19 cellular contexts compared by ENCODE assay signal in the genomic region with DNA sequence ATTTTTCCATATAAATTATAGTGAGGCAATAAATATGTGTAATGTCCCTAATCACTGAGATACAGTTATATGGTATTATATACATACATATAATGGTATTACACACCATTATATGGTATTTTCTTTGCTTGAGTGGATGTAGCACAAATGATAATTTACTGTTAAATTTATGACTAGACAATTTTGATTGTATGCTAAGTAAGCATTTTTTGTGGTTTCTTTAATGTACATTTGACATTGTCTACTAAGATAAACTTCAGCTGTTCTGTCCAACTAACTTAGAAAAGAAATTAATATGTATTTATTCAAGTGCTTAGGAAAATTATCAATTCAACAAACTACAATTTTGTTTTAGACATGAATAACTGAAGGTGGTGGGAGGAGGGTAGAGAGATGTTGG.
A peak's percentile ranks its signal among the peaks of the same experiment; 100 is the strongest.
DNase-seq lines count a peak whose midpoint lies in the region; ATAC-seq, FAIRE-seq and TF ChIP-seq lines count a peak whose summit lies in the region.
"Had no signal": no experiment of that assay in that cellular context is flagged by ENCODE, and none has a peak within 500 bp of the region (broad histone marks: within the 10 kb centered on the region; RNA-seq: fewer than 3 reads in every experiment).

No MANE protein-coding gene starts in this region.

- H2BK5ac ChIP-seq in IMR-90 (ENCODE audit: low read depth, low read length, poor library complexity, severe bottlenecking): no peak overlapping the region

- H3K9me3 ChIP-seq in HepG2 (ENCODE audit: low read length) (peaks cover 12% of the 10 kb centered on the region), right lobe of liver (no peaks in the 10 kb centered on the region), IMR-90 (ENCODE audit: control insufficient read depth, insufficient read depth, low read length) (no peaks in the 10 kb centered on the region)

- no peak overlapping the region for H3K4me3 ChIP-seq in HepG2 (replicated peaks in 1 of 3; ENCODE audit: insufficient read depth in 1 of 3, low read depth in 2 of 3, low read length in 3 of 3)
- no peak overlapping the region for H3K4me3 ChIP-seq in right lobe of liver
- H3K4me3 ChIP-seq in IMR-90 (ENCODE audit: insufficient read depth, low read depth, low read length): no peak overlapping the region
- H3K4me3 ChIP-seq: BLaER1 treated with 17β-estradiol and CSF1 and Interleukin-3, amounts not matched to agents 10 nM and 100 nM had no signal

- no peak for FAIRE-seq in HepG2 (lab: Jason Lieb, UNC)
- FAIRE-seq: D721Med, G401.6, GM12891, GM19239 had no signal

- H4K91ac ChIP-seq in IMR-90 (ENCODE audit: insufficient read depth, low read depth, low read length): no peak overlapping the region

- no peak overlapping the region for H4K5ac ChIP-seq in IMR-90 (ENCODE audit: low read depth, low read length)

- H2AK5ac ChIP-seq in IMR-90 (ENCODE audit: low read depth, low read length): no peak overlapping the region

- TF ChIP-seq EP300 in HepG2 (IDR thresholded peaks at IDR 0.05; ENCODE audit: low read depth in 2 of 2, low read length in 2 of 2) (no peak), HepG2 (CRISPR knock-in tag; IDR thresholded peaks at IDR 0.05; ENCODE audit: borderline replicate concordance) (no peak)

- H4K20me1 ChIP-seq in HepG2 (ENCODE audit: insufficient read depth, low read length): no peaks in the 10 kb centered on the region
- H4K20me1 ChIP-seq in IMR-90 (ENCODE audit: insufficient read depth, low read length): no peaks in the 10 kb centered on the region
- H4K20me1 ChIP-seq: BLaER1 treated with 17β-estradiol and CSF1 and Interleukin-3, amounts not matched to agents 10 nM and 100 nM had no signal

- H3K9ac ChIP-seq in HepG2 (ENCODE audit: insufficient read depth, low read depth, low read length) (no peak overlapping the region), IMR-90 (ENCODE audit: low read depth, low read length) (no peak overlapping the region)
- H3K9ac ChIP-seq: BLaER1 treated with 17β-estradiol and CSF1 and Interleukin-3, amounts not matched to agents 10 nM and 100 nM had no signal

- in situ Hi-C loops in HepG2 (cut with HindIII; ENCODE audit: extremely low pct_ligation_motif_present, low pct_unique_long_range_greater_than_20kb) (no loop called here), IMR-90 (cut with MboI; ENCODE audit: low sequenced_read_pairs) (no loop called here)

- no peaks in the 10 kb centered on the region for H3K36me3 ChIP-seq in HepG2 (replicated peaks in 1 of 2; ENCODE audit: control insufficient read depth in 1 of 2, insufficient read depth in 2 of 2, low read length in 2 of 2)
- H3K36me3 ChIP-seq in right lobe of liver: no peaks in the 10 kb centered on the region
- H3K36me3 ChIP-seq in IMR-90 (ENCODE audit: control insufficient read depth, insufficient read depth, low read length): no peaks in the 10 kb centered on the region
- H3K36me3 ChIP-seq: BLaER1 treated with 17β-estradiol and CSF1 and Interleukin-3, amounts not matched to agents 10 nM and 100 nM had no signal

- no peak overlapping the region for H4K8ac ChIP-seq in IMR-90 (ENCODE audit: low read depth in 2 of 2, low read length in 2 of 2)

- DNase-seq in HepG2 (ENCODE audit: low spot score): no peak
- DNase-seq in right lobe of liver: no peak
- no peak for DNase-seq in IMR-90
- no peak for DNase-seq in cerebellar cortex (ENCODE audit: low spot score)
- DNase-seq: AML-193; Caco-2; Calu3; CD4-positive, alpha-beta T cell; CD8-positive, alpha-beta T cell; DMS79 treated with DMSO at 0.1 percent for 48 hours; GF-D8 had no signal

- POLR2A ChIA-PET in HepG2 (lab: Yijun Ruan, JAX): no interaction called here
- POLR2A ChIA-PET in IMR-90 (lab: Charles Lee; ENCODE audit: unreplicated experiment): no interaction called here

- H3K27ac ChIP-seq in HepG2 (ENCODE audit: extremely low read length, insufficient read depth, low read length) (no peak overlapping the region), right lobe of liver (no peak overlapping the region), IMR-90 (ENCODE audit: insufficient read depth, low read length) (no peak overlapping the region)
- H3K27ac ChIP-seq: 22Rv1; BLaER1 treated with 17β-estradiol and CSF1 and Interleukin-3, amounts not matched to agents 10 nM and 100 nM; C4-2B had no signal

- no peak overlapping the region for H3K18ac ChIP-seq in IMR-90 (ENCODE audit: low read depth, low read length)

- TF ChIP-seq POLR2A in HepG2 (IDR thresholded peaks at IDR 0.05; ENCODE audit: insufficient read depth in 1 of 2, low read depth in 2 of 2, low read length in 2 of 2): no peak
- no peak for TF ChIP-seq POLR2A in right lobe of liver (IDR thresholded peaks at IDR 0.05)
- TF ChIP-seq POLR2A in IMR-90 (IDR thresholded peaks at IDR 0.05; ENCODE audit: low read depth, low read length): no peak

- H3K27me3 ChIP-seq in HepG2 (ENCODE audit: control insufficient read depth in 1 of 2, insufficient read depth in 2 of 2, low read length in 2 of 2) (no peaks in the 10 kb centered on the region), right lobe of liver (no peaks in the 10 kb centered on the region), IMR-90 (ENCODE audit: control insufficient read depth, insufficient read depth, low read length) (no peaks in the 10 kb centered on the region; the same call in 1 of the 2 replicates)
- H3K27me3 ChIP-seq: BLaER1 treated with 17β-estradiol and CSF1 and Interleukin-3, amounts not matched to agents 10 nM and 100 nM had no signal

- TF ChIP-seq CTCF in HepG2 (CRISPR knock-in tag; IDR thresholded peaks at IDR 0.05): no peak
- no peak for TF ChIP-seq CTCF in right lobe of liver (IDR thresholded peaks at IDR 0.05)
- no peak for TF ChIP-seq CTCF in IMR-90 (conservative IDR thresholded peaks at IDR 0.05; ENCODE audit: low read depth, low read length)

- CTCF ChIA-PET in HepG2 (lab: Yijun Ruan, JAX; ENCODE audit: low intra/inter-chr PET ratio, low total read pairs): no interaction called here
- CTCF ChIA-PET in IMR-90 (lab: Yijun Ruan, JAX): no interaction called here

- no peak overlapping the region for H3K4me2 ChIP-seq in HepG2 (ENCODE audit: low read depth, low read length)
- H3K4me2 ChIP-seq in IMR-90 (ENCODE audit: low read depth, low read length): no peak overlapping the region
- H3K4me2 ChIP-seq: BLaER1 treated with 17β-estradiol and CSF1 and Interleukin-3, amounts not matched to agents 10 nM and 100 nM had no signal

- no peak overlapping the region for H3K56ac ChIP-seq in IMR-90 (ENCODE audit: extremely low read depth, insufficient read depth, low read length)

- H3K4me1 ChIP-seq in HepG2 (ENCODE audit: insufficient read depth, low read length) (peaks cover 13% of the 10 kb centered on the region), right lobe of liver (no peaks in the 10 kb centered on the region), IMR-90 (ENCODE audit: control insufficient read depth, insufficient read depth, low read length) (no peaks in the 10 kb centered on the region)
- H3K4me1 ChIP-seq: BLaER1 treated with 17β-estradiol and CSF1 and Interleukin-3, amounts not matched to agents 10 nM and 100 nM; Caco-2 had no signal

- no peaks in the 10 kb centered on the region for H3K79me1 ChIP-seq in IMR-90 (ENCODE audit: low read depth in 1 of 2, low read length in 2 of 2)

- no peaks in the 10 kb centered on the region for H3K9me1 ChIP-seq in IMR-90 (ENCODE audit: insufficient read depth, low read length)

- no peak overlapping the region for H2BK15ac ChIP-seq in IMR-90 (ENCODE audit: low read depth, low read length)

- no peak overlapping the region for H3K23ac ChIP-seq in IMR-90 (ENCODE audit: low read depth, low read length)

- TF ChIP-seq RAD21 in HepG2 (CRISPR knock-in tag; IDR thresholded peaks at IDR 0.05) (no peak), IMR-90 (IDR thresholded peaks at IDR 0.05; ENCODE audit: low read length) (no peak)

- H2AFZ ChIP-seq in HepG2 (ENCODE audit: low read length): no peak overlapping the region
- H2AFZ ChIP-seq in IMR-90 (replicated peaks; ENCODE audit: low read length, poor library complexity): no peak overlapping the region

- no peak overlapping the region for H2BK120ac ChIP-seq in IMR-90 (ENCODE audit: low read depth, low read length)

- dilution Hi-C loops in IMR-90 (cut with HindIII; ENCODE audit: low sequenced_read_pairs, unreplicated experiment): no loop called here

- no peak overlapping the region for H2AK9ac ChIP-seq in IMR-90 (replicated peaks; ENCODE audit: low read depth, low read length, poor library complexity)

- BruUV-seq in HepG2 (replicated peaks; lab: Mats Ljungman, UMichigan) (no TSS peak), IMR-90 (replicated peaks; lab: Mats Ljungman, UMichigan) (no TSS peak)

- ATAC-seq in HepG2 (no peak), right lobe of liver (no peak), IMR-90 (ENCODE audit: low read depth) (no peak), GM21515 (IDR thresholded peaks at IDR 0.05; ENCODE audit: unreplicated experiment) (no peak)
- ATAC-seq: CD8-positive, alpha-beta T cell had no signal

- intact Hi-C loops in HepG2 (cut with micrococcal nuclease; ENCODE audit: unreplicated experiment) (no loop called here), right lobe of liver (cut with DNase I) (no loop called here), IMR-90 (cut with micrococcal nuclease) (no loop called here)

- no peak overlapping the region for H2BK20ac ChIP-seq in IMR-90 (ENCODE audit: low read depth, low read length)

- no peak overlapping the region for H3K14ac ChIP-seq in IMR-90 (replicated peaks; ENCODE audit: low read depth, low read length)

- no peaks in the 10 kb centered on the region for H3K79me2 ChIP-seq in HepG2 (ENCODE audit: insufficient read depth, low read length)

- H3K4ac ChIP-seq in IMR-90 (ENCODE audit: low read depth, low read length): no peak overlapping the region

TF ChIP-seq in HepG2, 621 proteins besides CTCF, POLR2A, EP300 and RAD21 (continues in another document):
- TF ChIP-seq, protein P1, sequence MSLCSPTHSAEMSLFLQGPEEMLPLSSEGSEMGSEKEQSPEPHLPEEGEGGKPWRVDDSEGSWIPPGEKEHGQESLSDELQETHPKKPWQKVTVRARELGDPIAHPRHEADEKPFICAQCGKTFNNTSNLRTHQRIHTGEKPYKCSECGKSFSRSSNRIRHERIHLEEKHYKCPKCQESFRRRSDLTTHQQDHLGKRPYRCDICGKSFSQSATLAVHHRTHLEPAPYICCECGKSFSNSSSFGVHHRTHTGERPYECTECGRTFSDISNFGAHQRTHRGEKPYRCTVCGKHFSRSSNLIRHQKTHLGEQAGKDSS (CRISPR knock-in tag; IDR thresholded peaks at IDR 0.05; ENCODE audit: borderline replicate concordance, low read depth): no peak
- peak; percentile 89 for TF ChIP-seq MAFF (IDR thresholded peaks at IDR 0.05; ENCODE audit: low read depth, low read length)

TF ChIP-seq in IMR-90, 13 proteins besides CTCF, POLR2A, EP300 and RAD21:
- TF ChIP-seq CEBPB (IDR thresholded peaks at IDR 0.05; ENCODE audit: low read depth, low read length) (no peak), SMC3 (IDR thresholded peaks at IDR 0.05; ENCODE audit: low read depth, low read length) (no peak), MAFK (IDR thresholded peaks at IDR 0.05; ENCODE audit: low read depth, low read length) (peak; percentile 71)
TF ChIP-seq in IMR-90: peak in this region for 1.
